Comparison of ENCODE assay signal across 8 cellular contexts in genomic region chr2:30920511-30920910, GRCh38.
"Had no signal": no experiment of that assay in that cellular context is flagged by ENCODE, and none has a peak within 500 bp of the region (broad histone marks: within the 10 kb centered on the region; RNA-seq: fewer than 3 reads in every experiment).

No MANE protein-coding gene starts in this region.

- H3K27ac Mint-ChIP-seq: GM23338, H9, IgD-negative memory B cell had no signal

- H3K36me3 Mint-ChIP-seq: IgD-negative memory B cell had no signal

- H2AFZ ChIP-seq: GM23338 had no signal

- H3K27me3 Mint-ChIP-seq: IgD-negative memory B cell had no signal

- H3K4me3 ChIP-seq: GM23338 had no signal

- H3K4me2 ChIP-seq: GM23338 had no signal

- H3K4me3 Mint-ChIP-seq: GM23338, H9, IgD-negative memory B cell had no signal

- FAIRE-seq: H1, H54, HTR-8/SVneo had no signal

- H3K9me3 Mint-ChIP-seq: GM23338, H9, IgD-negative memory B cell had no signal

- H3K4me1 Mint-ChIP-seq: IgD-negative memory B cell had no signal

- ATAC-seq: GM23338 had no signal

- DNase-seq: H9, HCEC 1CT, KBM-7 had no signal
